In the genomic region with DNA sequence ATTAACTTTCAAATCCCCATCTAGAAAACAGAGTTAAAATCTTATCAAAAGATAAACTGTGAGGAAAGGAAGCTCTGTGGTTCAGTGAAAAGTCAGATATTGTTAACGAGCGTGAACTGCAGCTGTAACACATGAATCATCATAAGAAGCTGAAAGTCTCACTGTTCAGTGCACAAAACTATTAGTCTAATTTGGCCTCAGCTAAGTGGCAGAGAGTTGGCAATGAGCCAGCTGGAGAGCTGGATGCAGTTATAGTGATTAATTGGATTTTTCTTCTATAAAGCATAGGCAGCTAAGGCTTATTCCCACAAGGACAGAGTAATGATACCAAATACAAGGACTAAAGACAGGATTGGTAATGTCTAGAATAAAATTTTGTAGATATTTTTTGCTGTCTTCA, we compare ENCODE assay signal across 9 cellular contexts.
DNase-seq lines count a peak whose midpoint lies in the region; ATAC-seq lines count a peak whose summit lies in the region.
"Had no signal": no experiment of that assay in that cellular context is flagged by ENCODE, and none has a peak within 500 bp of the region (broad histone marks: within the 10 kb centered on the region; RNA-seq: fewer than 3 reads in every experiment).

No MANE protein-coding gene starts in this region.

- H3K27me3 Mint-ChIP-seq in stimulated activated naive CD8-positive, alpha-beta T cell treated with anti-CD3 and anti-CD28 coated beads, Interleukin-15, amount 100 ng/mL, for 72 hours = no peaks in the 10 kb centered on the region
- no peaks in the 10 kb centered on the region for H3K27me3 Mint-ChIP-seq in activated naive CD4-positive, alpha-beta T cell treated with anti-CD3 and anti-CD28 coated beads for 36 hours (ENCODE audit: low read depth)

- H3K9me3 Mint-ChIP-seq in stimulated activated naive CD8-positive, alpha-beta T cell treated with anti-CD3 and anti-CD28 coated beads, Interleukin-15, amount 100 ng/mL, for 72 hours = no peaks in the 10 kb centered on the region
- peaks cover 2% of the 10 kb centered on the region for H3K9me3 Mint-ChIP-seq in activated naive CD4-positive, alpha-beta T cell treated with anti-CD3 and anti-CD28 coated beads for 36 hours

- no peaks in the 10 kb centered on the region for H3K4me1 Mint-ChIP-seq in stimulated activated naive CD8-positive, alpha-beta T cell treated with anti-CD3 and anti-CD28 coated beads, Interleukin-15, amount 100 ng/mL, for 72 hours
- H3K4me1 Mint-ChIP-seq in activated naive CD4-positive, alpha-beta T cell treated with anti-CD3 and anti-CD28 coated beads for 36 hours (ENCODE audit: low read depth) = no peaks in the 10 kb centered on the region

- no peaks in the 10 kb centered on the region for H3K36me3 Mint-ChIP-seq in activated naive CD4-positive, alpha-beta T cell treated with anti-CD3 and anti-CD28 coated beads for 36 hours (ENCODE audit: low read depth)

- no peak overlapping the region for H3K27ac Mint-ChIP-seq in stimulated activated naive CD8-positive, alpha-beta T cell treated with anti-CD3 and anti-CD28 coated beads, Interleukin-15, amount 100 ng/mL, for 72 hours
- H3K27ac Mint-ChIP-seq in activated naive CD4-positive, alpha-beta T cell treated with anti-CD3 and anti-CD28 coated beads for 36 hours = no peak overlapping the region

- DNase-seq in COLO668 (lab: John Stamatoyannopoulos, UW; ENCODE audit: unreplicated experiment) (peak; percentile 79), NCI-H1417 (lab: John Stamatoyannopoulos, UW) (peak; percentile 89 to 99 (median 96)), SW480 (ENCODE audit: low spot score) (peak; percentile 49), hippocampal formation (lab: John Stamatoyannopoulos, UW) (peak; percentile 7 to 46), activated gamma-delta T cell (lab: John Stamatoyannopoulos, UW) (no peak)
- no peak for DNase-seq in stimulated activated naive CD8-positive, alpha-beta T cell treated with anti-CD3 and anti-CD28 coated beads, Interleukin-15, amount 100 ng/mL, for 72 hours
- DNase-seq in activated naive CD4-positive, alpha-beta T cell treated with anti-CD3 and anti-CD28 coated beads for 36 hours = no peak
- DNase-seq in activated CD4-positive, alpha-beta T cell treated with anti-CD3 and anti-CD28 coated beads, Interleukin-2, amount 50 U/mL, for 48 hours = no peak
- DNase-seq: DND-41 had no signal

- H3K4me3 Mint-ChIP-seq in stimulated activated naive CD8-positive, alpha-beta T cell treated with anti-CD3 and anti-CD28 coated beads, Interleukin-15, amount 100 ng/mL, for 72 hours = no peak overlapping the region
- no peak overlapping the region for H3K4me3 Mint-ChIP-seq in activated naive CD4-positive, alpha-beta T cell treated with anti-CD3 and anti-CD28 coated beads for 36 hours

- intact Hi-C loops in activated naive CD4-positive, alpha-beta T cell treated with anti-CD3 and anti-CD28 coated beads for 36 hours (cut with micrococcal nuclease) = no loop called here

- CTCF ChIA-PET in activated naive CD4-positive, alpha-beta T cell treated with anti-CD3 and anti-CD28 coated beads for 36 hours (lab: Charles Lee) = no interaction called here

- no peak for ATAC-seq in stimulated activated naive CD8-positive, alpha-beta T cell treated with anti-CD3 and anti-CD28 coated beads, Interleukin-15, amount 100 ng/mL, for 72 hours

Comparison
In these comparisons a context has a peak if more than half of its experiments do, and no peak if none do; other contexts are left out.
1. DNase-seq: peak in COLO668 (single experiment), NCI-H1417 (3 of 3), SW480 (single experiment) and hippocampal formation (2 of 2); none in stimulated activated naive CD8-positive, alpha-beta T cell treated with anti-CD3 and anti-CD28 coated beads, Interleukin-15, amount 100 ng/mL, for 72 hours (0 of 2), activated gamma-delta T cell (single experiment), activated naive CD4-positive, alpha-beta T cell treated with anti-CD3 and anti-CD28 coated beads for 36 hours (single experiment) and activated CD4-positive, alpha-beta T cell treated with anti-CD3 and anti-CD28 coated beads, Interleukin-2, amount 50 U/mL, for 48 hours (0 of 2).